38 cellular contexts compared by ENCODE assay signal in genomic region chr9:87826331-87826730, GRCh38. TPM values are rescaled to one million over a fixed set of nuclear protein-coding genes. Genes with fewer than 3 reads are reported as not detected.
"Had no signal": no experiment of that assay in that cellular context is flagged by ENCODE, and none has a peak within 500 bp of the region (broad histone marks: within the 10 kb centered on the region; RNA-seq: fewer than 3 reads in every experiment).

No MANE protein-coding gene starts in this region.

- ATAC-seq: activated CD4-positive, alpha-beta T cell treated with anti-CD3 and anti-CD28 coated beads for 36 hours; activated CD8-positive, alpha-beta memory T cell treated with anti-CD3 and anti-CD28 coated beads, Interleukin-2, amount 10 ng/mL, durations not matched to agents 7 days and 5 days; activated CD8-positive, alpha-beta T cell treated with anti-CD3 and anti-CD28 coated beads, Interleukin-2, amount 10 ng/mL, durations not matched to agents 7 days and 5 days; activated naive CD4-positive, alpha-beta T cell treated with anti-CD3 and anti-CD28 coated beads, Interleukin-2, amount 50 U/mL, for 72 hours; activated T-cell treated with anti-CD3 and anti-CD28 coated beads, Interleukin-2, amount 50 U/mL, for 72 hours; gastroesophageal sphincter; heart right ventricle; T-helper 17 cell had no signal

- DNase-seq: activated CD4-positive, alpha-beta memory T cell treated with anti-CD3 and anti-CD28 coated beads for 36 hours; activated CD4-positive, alpha-beta T cell treated with anti-CD3 and anti-CD28 coated beads for 36 hours; activated CD4-positive, alpha-beta T cell treated with anti-CD3 and anti-CD28 coated beads, Interleukin-2, amount 10 ng/mL, durations not matched to agents 24 days and 14 days; activated CD4-positive, CD25-positive, alpha-beta regulatory T cell; activated CD4-positive, CD25-positive, alpha-beta regulatory T cell treated with anti-CD3 and anti-CD28 coated beads, Interleukin-2, amount 50 U/mL, for 72 hours; activated CD8-positive, alpha-beta memory T cell treated with anti-CD3 and anti-CD28 coated beads, Interleukin-2, amount 10 ng/mL, durations not matched to agents 7 days and 5 days; activated CD8-positive, alpha-beta memory T cell treated with anti-CD3 and anti-CD28 coated beads, Interleukin-2, amount 50 U/mL, for 4 hours; activated CD8-positive, alpha-beta T cell treated with anti-CD3 and anti-CD28 coated beads, Interleukin-2, amount 10 ng/mL, durations not matched to agents 7 days and 5 days; activated gamma-delta T cell; activated naive CD4-positive, alpha-beta T cell; activated naive CD4-positive, alpha-beta T cell treated with anti-CD3 and anti-CD28 coated beads, Interleukin-2, amount 10 ng/mL, durations not matched to agents 7 days and 5 days; activated naive CD8-positive, alpha-beta T cell treated with anti-CD3 and anti-CD28 coated beads, Interleukin-2, amount 10 ng/mL, durations not matched to agents 7 days and 5 days; activated T-cell treated with anti-CD3 and anti-CD28 coated beads, Interleukin-2, amount 50 U/mL, for 24 hours; activated T-cell treated with anti-CD3 and anti-CD28 coated beads, Interleukin-2, amount 50 U/mL, for 72 hours; central memory CD4-positive, alpha-beta T cell; cerebellar nuclear complex; colonic mucosa; effector CD8-positive, alpha-beta T cell; esophagus squamous epithelium; foreskin melanocyte; heart right ventricle; T-helper 17 cell; T1000 had no signal

- H3K4me3 ChIP-seq: ascending aorta, breast epithelium, cardiac muscle cell, colonic mucosa, esophagus squamous epithelium, gastroesophageal sphincter, heart right ventricle had no signal

- H3K4me1 ChIP-seq: ascending aorta, breast epithelium, colonic mucosa, esophagus squamous epithelium, gastroesophageal sphincter, heart right ventricle had no signal

- H3K9me3 Mint-ChIP-seq: activated CD4-positive, alpha-beta memory T cell treated with anti-CD3 and anti-CD28 coated beads for 36 hours; activated CD4-positive, alpha-beta T cell treated with anti-CD3 and anti-CD28 coated beads, Interleukin-2, amount 10 ng/mL, durations not matched to agents 24 days and 14 days; activated naive CD4-positive, alpha-beta T cell treated with anti-CD3 and anti-CD28 coated beads, Interleukin-2, amount 50 U/mL, for 72 hours; activated naive CD8-positive, alpha-beta T cell treated with anti-CD3 and anti-CD28 coated beads, Interleukin-2, amount 10 ng/mL, durations not matched to agents 7 days and 5 days; activated T-cell treated with anti-CD3 and anti-CD28 coated beads, Interleukin-2, amount 50 U/mL, for 24 hours; T-helper 2 cell treated with Interferon-gamma antibody and Interleukin-4, amounts not matched to agents 5 μg/mL and 100 μg/mL, for 36 hours had no signal

- H3K4me1 Mint-ChIP-seq: activated CD4-positive, alpha-beta T cell treated with anti-CD3 and anti-CD28 coated beads, Interleukin-2, amount 10 ng/mL, durations not matched to agents 24 days and 14 days; activated CD8-positive, alpha-beta memory T cell treated with anti-CD3 and anti-CD28 coated beads, Interleukin-2, amount 10 ng/mL, durations not matched to agents 7 days and 5 days; activated naive CD4-positive, alpha-beta T cell treated with anti-CD3 and anti-CD28 coated beads, Interleukin-2, amount 10 ng/mL, durations not matched to agents 7 days and 5 days; activated naive CD8-positive, alpha-beta T cell treated with anti-CD3 and anti-CD28 coated beads, Interleukin-2, amount 10 ng/mL, durations not matched to agents 7 days and 5 days; brain; T-helper 17 cell had no signal

- H3K27me3 ChIP-seq: ascending aorta, cardiac muscle cell, colonic mucosa had no signal

- H3K27ac Mint-ChIP-seq: activated CD4-positive, alpha-beta memory T cell treated with anti-CD3 and anti-CD28 coated beads for 36 hours; activated CD4-positive, alpha-beta T cell treated with anti-CD3 and anti-CD28 coated beads for 36 hours; activated CD4-positive, alpha-beta T cell treated with anti-CD3 and anti-CD28 coated beads, Interleukin-2, amount 10 ng/mL, durations not matched to agents 24 days and 14 days; activated CD8-positive, alpha-beta memory T cell treated with anti-CD3 and anti-CD28 coated beads, Interleukin-2, amount 10 ng/mL, durations not matched to agents 7 days and 5 days; activated CD8-positive, alpha-beta T cell treated with anti-CD3 and anti-CD28 coated beads, Interleukin-2, amount 10 ng/mL, durations not matched to agents 7 days and 5 days; activated naive CD4-positive, alpha-beta T cell treated with anti-CD3 and anti-CD28 coated beads, Interleukin-2, amount 10 ng/mL, durations not matched to agents 7 days and 5 days; activated naive CD4-positive, alpha-beta T cell treated with anti-CD3 and anti-CD28 coated beads, Interleukin-2, amount 50 U/mL, for 72 hours; activated naive CD8-positive, alpha-beta T cell treated with anti-CD3 and anti-CD28 coated beads, Interleukin-2, amount 10 ng/mL, durations not matched to agents 7 days and 5 days; activated T-cell treated with anti-CD3 and anti-CD28 coated beads, Interleukin-2, amount 50 U/mL, for 24 hours; activated T-cell treated with anti-CD3 and anti-CD28 coated beads, Interleukin-2, amount 50 U/mL, for 72 hours; brain; T-helper 17 cell; T-helper 2 cell treated with Interferon-gamma antibody and Interleukin-4, amounts not matched to agents 5 μg/mL and 100 μg/mL, for 36 hours had no signal

- H3K27me3 Mint-ChIP-seq: activated CD4-positive, alpha-beta T cell treated with anti-CD3 and anti-CD28 coated beads for 36 hours had no signal

- H3K36me3 Mint-ChIP-seq: activated CD4-positive, alpha-beta memory T cell treated with anti-CD3 and anti-CD28 coated beads for 36 hours; activated CD8-positive, alpha-beta memory T cell treated with anti-CD3 and anti-CD28 coated beads, Interleukin-2, amount 10 ng/mL, durations not matched to agents 7 days and 5 days; activated naive CD4-positive, alpha-beta T cell treated with anti-CD3 and anti-CD28 coated beads, Interleukin-2, amount 10 ng/mL, durations not matched to agents 7 days and 5 days; activated naive CD4-positive, alpha-beta T cell treated with anti-CD3 and anti-CD28 coated beads, Interleukin-2, amount 50 U/mL, for 72 hours; activated naive CD8-positive, alpha-beta T cell treated with anti-CD3 and anti-CD28 coated beads, Interleukin-2, amount 10 ng/mL, durations not matched to agents 7 days and 5 days; brain had no signal

- H3K9me3 ChIP-seq: ascending aorta, colonic mucosa, esophagus squamous epithelium, gastroesophageal sphincter, heart right ventricle had no signal

- H3K36me3 ChIP-seq: ascending aorta, breast epithelium, cardiac muscle cell, colonic mucosa, esophagus squamous epithelium, gastroesophageal sphincter, heart right ventricle had no signal

- H3K27ac ChIP-seq: ascending aorta, breast epithelium, cardiac muscle cell, colonic mucosa, epithelial cell of prostate, esophagus squamous epithelium, gastroesophageal sphincter, heart right ventricle had no signal

- H3K4me3 Mint-ChIP-seq: activated CD4-positive, alpha-beta memory T cell treated with anti-CD3 and anti-CD28 coated beads for 36 hours; activated CD4-positive, alpha-beta T cell treated with anti-CD3 and anti-CD28 coated beads for 36 hours; activated CD4-positive, alpha-beta T cell treated with anti-CD3 and anti-CD28 coated beads, Interleukin-2, amount 10 ng/mL, durations not matched to agents 24 days and 14 days; activated CD8-positive, alpha-beta memory T cell treated with anti-CD3 and anti-CD28 coated beads, Interleukin-2, amount 10 ng/mL, durations not matched to agents 7 days and 5 days; activated CD8-positive, alpha-beta T cell treated with anti-CD3 and anti-CD28 coated beads, Interleukin-2, amount 10 ng/mL, durations not matched to agents 7 days and 5 days; activated naive CD4-positive, alpha-beta T cell treated with anti-CD3 and anti-CD28 coated beads, Interleukin-2, amount 10 ng/mL, durations not matched to agents 7 days and 5 days; activated naive CD8-positive, alpha-beta T cell treated with anti-CD3 and anti-CD28 coated beads, Interleukin-2, amount 10 ng/mL, durations not matched to agents 7 days and 5 days; activated T-cell treated with anti-CD3 and anti-CD28 coated beads, Interleukin-2, amount 50 U/mL, for 24 hours; activated T-cell treated with anti-CD3 and anti-CD28 coated beads, Interleukin-2, amount 50 U/mL, for 72 hours; brain; T-helper 17 cell; T-helper 2 cell treated with Interferon-gamma antibody and Interleukin-4, amounts not matched to agents 5 μg/mL and 100 μg/mL, for 36 hours had no signal

RNA-seq across cellular contexts. Expression of gene SPATA31E1, which starts 56.3 kb away (rescaled TPM):
- total RNA-seq: activated CD4-positive, alpha-beta memory T cell treated with anti-CD3 and anti-CD28 coated beads for 36 hours; activated CD4-positive, alpha-beta T cell treated with anti-CD3 and anti-CD28 coated beads for 36 hours; activated CD4-positive, alpha-beta T cell treated with anti-CD3 and anti-CD28 coated beads, Interleukin-2, amount 10 ng/mL, durations not matched to agents 24 days and 14 days; activated CD8-positive, alpha-beta memory T cell treated with anti-CD3 and anti-CD28 coated beads for 36 hours; activated CD8-positive, alpha-beta memory T cell treated with anti-CD3 and anti-CD28 coated beads, Interleukin-2, amount 10 ng/mL, durations not matched to agents 7 days and 5 days; activated CD8-positive, alpha-beta T cell treated with anti-CD3 and anti-CD28 coated beads, Interleukin-2, amount 10 ng/mL, durations not matched to agents 7 days and 5 days; activated naive CD4-positive, alpha-beta T cell treated with anti-CD3 and anti-CD28 coated beads, Interleukin-2, amount 50 U/mL, for 72 hours; activated naive CD8-positive, alpha-beta T cell treated with anti-CD3 and anti-CD28 coated beads, Interleukin-2, amount 10 ng/mL, durations not matched to agents 7 days and 5 days; activated T-cell treated with anti-CD3 and anti-CD28 coated beads, Interleukin-2, amount 50 U/mL, for 72 hours; ascending aorta; breast epithelium; cardiac muscle cell; dermis microvascular lymphatic vessel endothelial cell; endothelial cell of umbilical vein; esophagus squamous epithelium; fibroblast of lung; fibroblast of villous mesenchyme; gastroesophageal sphincter; glomerular endothelial cell; heart right ventricle; T-helper 17 cell had no signal
- polyA plus RNA-seq: cardiac muscle cell, endothelial cell of umbilical vein, esophagus, fibroblast of lung, heart right ventricle had no signal
